ENCODE assay signal across 2 cellular contexts in genomic region chr2:192278701-192279100, GRCh38.
TF ChIP-seq lines count a peak whose summit lies in the region.

No MANE protein-coding gene starts in this region.

TF ChIP-seq in HepG2, 621 proteins besides CTCF, POLR2A, EP300 and RAD21:
- TF ChIP-seq MAFK (conservative IDR thresholded peaks at IDR 0.05 in 1 of 2, IDR thresholded peaks at IDR 0.05 in 1 of 2; ENCODE audit: low read length in 2 of 2): peak; percentile 59
- peak; percentile 70 for TF ChIP-seq MAFF (IDR thresholded peaks at IDR 0.05; ENCODE audit: low read depth, low read length)
- TF ChIP-seq, protein P1, sequence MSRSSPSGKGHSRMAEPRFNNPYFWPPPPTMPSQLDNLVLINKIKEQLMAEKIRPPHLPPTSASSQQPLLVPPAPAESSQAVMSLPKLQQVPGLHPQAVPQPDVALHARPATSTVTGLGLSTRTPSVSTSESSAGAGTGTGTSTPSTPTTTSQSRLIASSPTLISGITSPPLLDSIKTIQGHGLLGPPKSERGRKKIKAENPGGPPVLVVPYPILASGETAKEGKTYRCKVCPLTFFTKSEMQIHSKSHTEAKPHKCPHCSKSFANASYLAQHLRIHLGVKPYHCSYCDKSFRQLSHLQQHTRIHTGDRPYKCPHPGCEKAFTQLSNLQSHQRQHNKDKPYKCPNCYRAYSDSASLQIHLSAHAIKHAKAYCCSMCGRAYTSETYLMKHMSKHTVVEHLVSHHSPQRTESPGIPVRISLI (CRISPR knock-in tag; IDR thresholded peaks at IDR 0.05; ENCODE audit: borderline replicate concordance): no peak

TF ChIP-seq in A549, 52 proteins besides CTCF, POLR2A, EP300 and RAD21:
- peak; percentile 8 for TF ChIP-seq MAFK (IDR thresholded peaks at IDR 0.05; ENCODE audit: partially characterized antibody)
- no peak for TF ChIP-seq TFCP2L1 (CRISPR knock-in tag; IDR thresholded peaks at IDR 0.05)
